ENCODE assay signal across 21 cellular contexts in the genomic region with DNA sequence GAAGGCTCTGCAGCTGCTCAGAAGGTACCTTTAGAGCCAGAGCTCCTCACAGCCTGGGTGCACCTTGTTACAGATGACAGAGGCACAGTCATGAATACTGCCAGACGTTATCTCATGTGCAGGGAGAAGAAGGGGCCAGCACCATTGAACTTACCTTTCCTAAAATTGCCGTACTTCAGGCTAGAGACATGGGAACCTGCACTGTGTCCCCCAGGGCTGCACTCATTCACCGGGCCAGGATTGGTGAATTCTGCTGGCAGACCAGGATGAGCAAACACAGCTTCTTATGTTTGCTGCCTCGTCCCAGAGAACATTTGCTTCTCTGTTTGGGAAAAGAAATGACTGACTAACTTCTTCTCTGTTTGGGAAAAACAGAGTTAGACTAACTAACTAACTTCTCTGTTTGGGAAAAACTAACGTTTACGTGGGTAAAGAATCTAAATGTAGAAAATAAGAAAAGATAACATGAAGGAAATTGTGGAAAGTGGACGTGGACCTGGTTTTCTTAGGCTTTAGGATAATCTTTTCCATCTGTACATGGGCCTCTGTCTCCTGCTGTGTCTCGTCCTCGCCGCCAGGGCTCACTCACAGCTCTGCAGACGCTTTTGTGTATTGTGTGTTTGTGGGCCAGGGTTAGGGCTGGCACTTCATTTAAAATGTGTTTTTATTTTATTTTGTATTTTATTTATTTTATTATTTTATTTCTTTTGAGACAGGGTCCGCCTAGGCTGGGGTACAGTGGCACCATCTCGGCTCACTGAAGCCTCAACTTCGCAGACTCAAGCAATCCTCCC. TPM values are rescaled to one million over a fixed set of nuclear protein-coding genes. Genes with fewer than 3 reads are reported as not detected.
DNase-seq lines count a peak whose midpoint lies in the region; ATAC-seq, FAIRE-seq and TF ChIP-seq lines count a peak whose summit lies in the region.
"Had no signal": no experiment of that assay in that cellular context is flagged by ENCODE, and none has a peak within 500 bp of the region (broad histone marks: within the 10 kb centered on the region; RNA-seq: fewer than 3 reads in every experiment).

No MANE protein-coding gene starts in this region.

- H3K4me2 ChIP-seq in K562 (ENCODE audit: insufficient read depth, low read length): no peak overlapping the region

- in situ Hi-C loops in K562 (cut with MboI): no loop called here

- H3K4me3 ChIP-seq in right atrium auricular region (no peak overlapping the region), right cardiac atrium (ENCODE audit: low read length) (no peak overlapping the region), K562 (no peak overlapping the region)

- intact Hi-C loops in right cardiac atrium (cut with DNase I) (no loop called here), K562 (cut with micrococcal nuclease) (no loop called here), MCF 10A (cut with micrococcal nuclease) (no loop called here)

- POLR2A ChIA-PET in K562 (lab: Yijun Ruan, JAX) (interaction anchor here (0.6 to 2.8 kb wide), 5 partner anchors 10 to 151 kb away, joined by 3 to 13 read pairs (median 3); no protein-coding TSS in a partner anchor), MCF 10A (lab: Yijun Ruan, JAX) (interaction anchor here (0.8 to 1.5 kb wide), 2 partner anchors 11 to 377 kb away, joined by 3 to 4 read pairs; no protein-coding TSS in a partner anchor)

- no peaks in the 10 kb centered on the region for H3K4me1 Mint-ChIP-seq in MCF 10A (ENCODE audit: insufficient read depth, unreplicated experiment)

- no peak for TF ChIP-seq EP300 in K562 (IDR thresholded peaks at IDR 0.05; ENCODE audit: low read length)

- 0 out of 2 replicates have a peak, but pooled peaks cover 2% of the 10 kb centered on the region for H4K20me1 ChIP-seq in K562 (replicated peaks; ENCODE audit: control insufficient read depth, insufficient read depth, low read length)

- peaks cover 11% of the 10 kb centered on the region for H3K36me3 Mint-ChIP-seq in MCF 10A (ENCODE audit: insufficient read depth, unreplicated experiment)

- H3K9me3 ChIP-seq in right atrium auricular region: no peaks in the 10 kb centered on the region
- no peaks in the 10 kb centered on the region for H3K9me3 ChIP-seq in right cardiac atrium (ENCODE audit: control insufficient read depth, low read length)
- H3K9me3 ChIP-seq in K562 (replicated peaks; ENCODE audit: control insufficient read depth, insufficient read depth, low read depth, low read length): no peaks in the 10 kb centered on the region

- H3K9me3 Mint-ChIP-seq in MCF 10A (ENCODE audit: unreplicated experiment): no peaks in the 10 kb centered on the region
- H3K9me3 Mint-ChIP-seq: CD8-positive, alpha-beta memory T cell had no signal

- peak in 1 of 2 experiments; percentile 22; a peak in 1 of 4 replicates for TF ChIP-seq RAD21 in K562 (CRISPR knock-in tag; conservative IDR thresholded peaks at IDR 0.05 in 1 of 2, IDR thresholded peaks at IDR 0.05 in 1 of 2)

- H3K4me3 Mint-ChIP-seq in MCF 10A (ENCODE audit: unreplicated experiment): no peak overlapping the region
- H3K4me3 Mint-ChIP-seq: naive thymus-derived CD4-positive, alpha-beta T cell had no signal

- DNase-seq in right atrium auricular region (ENCODE audit: low spot score) (peak; percentile 56), right cardiac atrium (no peak), K562 (ENCODE audit: extremely low read depth in 1 of 4, low spot score in 3 of 4) (peak; percentile 39 to 59 (median 50)), iris pigment epithelial cell (ENCODE audit: low read depth) (peak; percentile 49), MCF 10A (ENCODE audit: unreplicated experiment) (no peak), C1 segment of cervical spinal cord (lab: John Stamatoyannopoulos, UW) (no peak)
- no peak for DNase-seq in stimulated activated CD4-positive, alpha-beta T cell treated with anti-CD3 and anti-CD28 coated beads, Interleukin-2, amount 100 ng/mL, for 48 hours
- DNase-seq: activated CD4-positive, alpha-beta T cell treated with anti-CD3 and anti-CD28 coated beads, Interleukin-2, amount 50 U/mL, for 1 hour; activated T-cell treated with anti-CD3 and anti-CD28 coated beads for 4 hours; amygdala; CD8-positive, alpha-beta memory T cell; DMS79 treated with DMSO at 0.1 percent for 48 hours; effector CD8-positive, alpha-beta T cell; mammary epithelial cell; naive thymus-derived CD4-positive, alpha-beta T cell; NCI-H1048; NCI-H510A; small intestine; stimulated activated CD4-positive, alpha-beta T cell treated with anti-CD3 and anti-CD28 coated beads, Interleukin-4, amount 100 ng/mL, for 4 hours had no signal

- peak overlapping the region in 1 of 2 donors; percentile 85 for H3K27ac ChIP-seq in right atrium auricular region
- no peak overlapping the region for H3K27ac ChIP-seq in right cardiac atrium (ENCODE audit: low read length)
- H3K27ac ChIP-seq in K562 (ENCODE audit: extremely low read depth, low read depth, low read length): no peak overlapping the region

- ATAC-seq in right cardiac atrium: no peak
- ATAC-seq in K562: 0 out of 3 replicates have a peak, but pooled peaks have one; percentile 32
- ATAC-seq in HG02678 (IDR thresholded peaks at IDR 0.05; ENCODE audit: unreplicated experiment): no peak
- ATAC-seq: naive thymus-derived CD4-positive, alpha-beta T cell had no signal

- no TSS peak for BruUV-seq in K562 (replicated peaks; lab: Mats Ljungman, UMichigan)
- no TSS peak for BruUV-seq in MCF 10A (replicated peaks; lab: Mats Ljungman, UMichigan)

- no peaks in the 10 kb centered on the region for H3K27me3 ChIP-seq in right atrium auricular region
- H3K27me3 ChIP-seq in right cardiac atrium (ENCODE audit: control insufficient read depth, insufficient read depth): no peaks in the 10 kb centered on the region
- peaks cover 4 to 8% of the 10 kb centered on the region in 2 experiments; a peak in 3 of 5 replicates for H3K27me3 ChIP-seq in K562 (ENCODE audit: control insufficient read depth in 2 of 2, insufficient read depth in 2 of 2, low read length in 2 of 2)

- TF ChIP-seq CTCF in right atrium auricular region (IDR thresholded peaks at IDR 0.05) (no peak), K562 (IDR thresholded peaks at IDR 0.05 in 2 of 3, conservative IDR thresholded peaks at IDR 0.05 in 1 of 3; ENCODE audit: insufficient read depth in 2 of 3, low read depth in 1 of 3, low read length in 3 of 3) (peak; percentile 49 to 62 (median 54); a peak in 5 of 6 replicates), MCF 10A (IDR thresholded peaks at IDR 0.05; ENCODE audit: unreplicated experiment) (no peak)

- peaks cover 0 to 43% of the 10 kb centered on the region in 2 donors for H3K4me1 ChIP-seq in right atrium auricular region
- H3K4me1 ChIP-seq in right cardiac atrium (ENCODE audit: control insufficient read depth, insufficient read depth, low read length): no peaks in the 10 kb centered on the region
- peaks cover 4 to 56% of the 10 kb centered on the region in 2 experiments; a peak in 3 of 5 replicates for H3K4me1 ChIP-seq in K562 (replicated peaks in 1 of 2; ENCODE audit: control insufficient read depth in 2 of 2, insufficient read depth in 2 of 2, low read length in 2 of 2)

- H3K36me3 ChIP-seq in right atrium auricular region (peaks cover 65% of the 10 kb centered on the region), K562 (ENCODE audit: control insufficient read depth, insufficient read depth, low read length) (no peaks in the 10 kb centered on the region)

- 81% methylated on average over 14 of the region's 14 CpGs for WGBS in right cardiac atrium
- 41% methylated on average over 14 of the region's 14 CpGs for WGBS in K562 (ENCODE audit: insufficient coverage, low coverage, missing lambda C conversion rate)

- H3K27me3 Mint-ChIP-seq in MCF 10A (ENCODE audit: insufficient read depth, unreplicated experiment): no peaks in the 10 kb centered on the region
- H3K27me3 Mint-ChIP-seq: CD8-positive, alpha-beta memory T cell; naive thymus-derived CD4-positive, alpha-beta T cell had no signal

- H3K79me2 ChIP-seq in K562 (ENCODE audit: control insufficient read depth, insufficient read depth, low read length): no peaks in the 10 kb centered on the region

- no peak for TF ChIP-seq POLR2A in K562 (conservative IDR thresholded peaks at IDR 0.05)

- CTCF ChIA-PET in K562 (lab: Yijun Ruan, JAX; ENCODE audit: low intra/inter-chr PET ratio) (no interaction called here), MCF 10A (lab: Yijun Ruan, JAX) (interaction anchor here (0.6 to 2.5 kb wide), 6 partner anchors 15 to 1039 kb away, joined by 3 to 7 read pairs (median 3); no protein-coding TSS in a partner anchor)

- no peaks in the 10 kb centered on the region for H3K9me1 ChIP-seq in K562 (ENCODE audit: control insufficient read depth, insufficient read depth, low read length)

- no peak for FAIRE-seq in K562 (lab: Jason Lieb, UNC)
- FAIRE-seq: islet of Langerhans, small intestine had no signal

- H3K9ac ChIP-seq in K562 (ENCODE audit: insufficient read depth in 1 of 2, low read depth in 2 of 2, low read length in 2 of 2): no peak overlapping the region

- no peak overlapping the region for H3K27ac Mint-ChIP-seq in MCF 10A (ENCODE audit: low read depth, unreplicated experiment)

- 0 out of 2 replicates have a peak overlapping the region, but pooled peaks have one; percentile 7 for H2AFZ ChIP-seq in K562 (ENCODE audit: low read depth, low read length)

RNA-seq across cellular contexts. Expression of a gene that starts 9.9 kb away (rescaled TPM):
- total RNA-seq in right atrium auricular region (100 to 1,000 TPM; 159 to 317 TPM), right cardiac atrium (100 to 1,000 TPM; 144 to 196 (median 183) TPM), K562 (2014; rRNA removed) (11.8 and 12.0 TPM in 2 replicates), K562 (2014; rRNA removed; fragmentation: Illumina TruSeq; extraction: Trizol) (0.83 and 1.7 TPM in 2 replicates), K562 (2015; rRNA removed; fragmentation: Illumina TruSeq; extraction: Trizol) (4.1 and 5.0 TPM in 2 replicates), K562 (2021) (17.4 and 19.7 TPM in 2 replicates), MCF 10A (2022) (22.6 and 29.6 TPM in 2 replicates)
- polyA plus RNA-seq in right cardiac atrium (234 TPM), K562 (2011; rRNA removed) (3.4 and 5.6 TPM in 2 replicates), K562 (2014; fragmentation: Illumina TruSeq; extraction: Trizol) (3.6 and 6.9 TPM in 2 replicates), K562 (2014; fragmentation: Nextera tagmentation; extraction: Ambion mirVana) (under 1 TPM; 0.18 to 0.29 TPM), K562 (2014; rRNA removed) (11.1 and 12.5 TPM in 2 replicates)
- 22.3 and 52.9 TPM in 2 replicates for total RNA-seq in K562 (2011; cell fraction: chromatin; rRNA removed; ENCODE audit: low replicate concordance)
- 25.5 and 27.1 TPM in 2 replicates for total RNA-seq in K562 (2011; cell fraction: nucleolus; rRNA removed)
- total RNA-seq in K562 (2011; cell fraction: nucleoplasm; rRNA removed): 20.5 and 20.6 TPM in 2 replicates
- 3.0 and 8.2 TPM in 2 replicates for polyA plus RNA-seq in K562 (2011; cell fraction: cytosol; rRNA removed)
- 22.5 and 42.0 TPM in 2 replicates for polyA plus RNA-seq in K562 (2011; cell fraction: nucleus; rRNA removed)
- 15.8 and 26.7 TPM in 2 replicates for polyA plus RNA-seq in K562 (2012)
- 3.4 TPM in 2 replicates for polyA minus RNA-seq in K562 (2011; rRNA and poly(A)+ RNA removed)
- polyA minus RNA-seq in K562 (2011; cell fraction: cytosol; rRNA and poly(A)+ RNA removed): 8.2 and 10.9 TPM in 2 replicates
- polyA minus RNA-seq in K562 (2011; cell fraction: nucleus; rRNA and poly(A)+ RNA removed): 7.0 and 7.1 TPM in 2 replicates

RNA-seq across cellular contexts. Expression of a gene that starts 52.1 kb away (rescaled TPM):
- total RNA-seq in right atrium auricular region: 1 to 10 TPM; 6.7 to 7.1 TPM
- 10 to 100 TPM in 2 of 4 donors, 1 to 10 TPM in 2; 8.3 to 12.0 (median 10.3) TPM for total RNA-seq in right cardiac atrium
- polyA plus RNA-seq in right cardiac atrium: 4.5 TPM
- 6.2 and 10.7 TPM in 2 replicates for total RNA-seq in K562 (2011; cell fraction: chromatin; rRNA removed; ENCODE audit: low replicate concordance)
- 8.3 and 8.9 TPM in 2 replicates for total RNA-seq in K562 (2011; cell fraction: nucleolus; rRNA removed)
- 6.8 and 8.3 TPM in 2 replicates for total RNA-seq in K562 (2011; cell fraction: nucleoplasm; rRNA removed)
- 9.0 and 16.8 TPM in 2 replicates for total RNA-seq in K562 (2014; rRNA removed)
- total RNA-seq in K562 (2014; rRNA removed; fragmentation: Illumina TruSeq; extraction: Trizol): 1.8 and 1.9 TPM in 2 replicates
- 2.9 and 4.1 TPM in 2 replicates for total RNA-seq in K562 (2015; rRNA removed; fragmentation: Illumina TruSeq; extraction: Trizol)
- total RNA-seq in K562 (2021): 14.1 and 15.5 TPM in 2 replicates
- 2.7 and 5.6 TPM in 2 replicates for polyA plus RNA-seq in K562 (2011; rRNA removed)
- polyA plus RNA-seq in K562 (2011; cell fraction: cytosol; rRNA removed): 4.2 and 11.4 TPM in 2 replicates
- 4.0 and 5.9 TPM in 2 replicates for polyA plus RNA-seq in K562 (2011; cell fraction: nucleus; rRNA removed)
- polyA plus RNA-seq in K562 (2012): 4.8 and 6.7 TPM in 2 replicates
- 1.9 and 5.9 TPM in 2 replicates for polyA plus RNA-seq in K562 (2014; fragmentation: Illumina TruSeq; extraction: Trizol)
- 1 to 10 TPM in 1 of 2 experiments, under 1 TPM in 1; 0.77 to 1.0 TPM for polyA plus RNA-seq in K562 (2014; fragmentation: Nextera tagmentation; extraction: Ambion mirVana)
- 6.9 and 9.0 TPM in 2 replicates for polyA plus RNA-seq in K562 (2014; rRNA removed)
- 1.9 and 2.1 TPM in 2 replicates for polyA minus RNA-seq in K562 (2011; rRNA and poly(A)+ RNA removed)
- 7.1 and 8.0 TPM in 2 replicates for polyA minus RNA-seq in K562 (2011; cell fraction: cytosol; rRNA and poly(A)+ RNA removed)
- polyA minus RNA-seq in K562 (2011; cell fraction: nucleus; rRNA and poly(A)+ RNA removed): 3.4 and 3.7 TPM in 2 replicates
- total RNA-seq in MCF 10A (2022): 12.0 and 16.5 TPM in 2 replicates

Comparison
In these comparisons a context has a peak if more than half of its experiments do, and no peak if none do; other contexts are left out.
1. DNase-seq: peak in right atrium auricular region (single experiment), K562 (4 of 4) and iris pigment epithelial cell (single experiment); none in right cardiac atrium (0 of 3), stimulated activated CD4-positive, alpha-beta T cell treated with anti-CD3 and anti-CD28 coated beads, Interleukin-2, amount 100 ng/mL, for 48 hours (0 of 2), MCF 10A (single experiment) and C1 segment of cervical spinal cord (0 of 14).
2. CTCF ChIP-seq: peak in K562 (3 of 3); none in right atrium auricular region (0 of 2) and MCF 10A (single experiment).